In the genomic region with DNA sequence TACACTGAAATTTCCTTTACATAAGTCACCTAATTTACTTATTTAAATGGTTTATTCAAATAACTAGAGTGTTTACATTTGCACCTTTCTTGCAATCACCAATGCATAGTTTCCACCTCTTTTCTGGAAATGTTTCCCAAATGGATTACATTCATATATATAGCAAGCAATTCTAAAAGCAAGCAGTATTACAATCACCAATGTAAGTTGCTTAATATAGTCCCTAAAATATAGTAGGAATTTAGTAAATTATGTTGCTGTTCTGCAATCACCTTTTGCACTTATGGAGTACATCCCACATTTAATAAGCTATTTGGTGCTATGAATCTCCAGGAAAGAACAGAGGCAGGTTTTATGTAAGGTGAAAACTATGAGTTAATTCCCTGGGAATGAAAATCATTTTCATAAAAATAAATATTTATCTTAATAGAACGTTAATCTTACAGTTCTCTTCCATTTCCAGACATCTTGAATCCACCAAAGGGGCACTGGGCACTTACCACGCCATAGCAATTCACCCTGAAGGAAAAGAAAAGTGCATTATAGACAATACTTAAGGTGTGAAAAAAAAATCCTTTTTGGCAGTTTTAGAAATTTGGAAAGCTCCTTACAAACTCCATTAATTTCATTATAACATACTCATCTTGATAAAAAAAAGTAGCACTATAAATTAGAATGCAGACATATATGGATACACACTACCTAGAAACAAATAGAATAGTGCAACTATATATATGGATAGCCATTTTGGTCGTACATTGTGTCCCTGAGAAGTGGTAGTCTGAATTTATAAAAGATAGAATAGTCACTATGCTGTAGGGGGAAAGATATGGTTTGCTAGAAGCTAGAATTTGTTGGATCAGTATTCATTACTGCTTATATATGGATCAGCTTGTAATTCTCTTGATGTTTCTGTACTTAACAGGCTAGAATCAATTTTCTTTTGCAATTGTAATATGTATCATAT, we compare ENCODE assay signal across 29 cellular contexts.
"Had no signal": no experiment of that assay in that cellular context is flagged by ENCODE, and none has a peak within 500 bp of the region (broad histone marks: within the 10 kb centered on the region; RNA-seq: fewer than 3 reads in every experiment).

No MANE protein-coding gene starts in this region.

- FAIRE-seq: astrocyte, TTC549 had no signal

- DNase-seq: activated B cell treated with CpG ODN at 0.5 μM for 24 hours; activated CD4-positive, alpha-beta memory T cell treated with anti-CD3 and anti-CD28 coated beads, Interleukin-2, amount 10 ng/mL, durations not matched to agents 7 days and 5 days; activated CD4-positive, alpha-beta T cell treated with anti-CD3 and anti-CD28 coated beads for 4 hours; activated CD4-positive, alpha-beta T cell treated with anti-CD3 and anti-CD28 coated beads, Interleukin-2, amount 10 ng/mL, durations not matched to agents 7 days and 5 days; activated CD4-positive, alpha-beta T cell treated with anti-CD3 and anti-CD28 coated beads, Interleukin-2, amount 50 U/mL, for 48 hours; activated CD4-positive, CD25-positive, alpha-beta regulatory T cell treated with anti-CD3 and anti-CD28 coated beads, Interleukin-2, amount 50 U/mL, for 72 hours; activated CD8-positive, alpha-beta memory T cell treated with anti-CD3 and anti-CD28 coated beads for 24 hours; activated CD8-positive, alpha-beta memory T cell treated with anti-CD3 and anti-CD28 coated beads, Interleukin-2, amount 10 ng/mL, durations not matched to agents 7 days and 5 days; activated CD8-positive, alpha-beta memory T cell treated with anti-CD3 and anti-CD28 coated beads, Interleukin-2, amount 50 U/mL, for 48 hours; activated CD8-positive, alpha-beta T cell treated with anti-CD3 and anti-CD28 coated beads, Interleukin-2, amount 10 ng/mL, durations not matched to agents 7 days and 5 days; activated effector memory CD4-positive, alpha-beta T cell treated with anti-CD3 and anti-CD28 coated beads, Interleukin-2, amount 50 U/mL, for 16 hours; activated gamma-delta T cell treated with Interleukin-2 at 50 U/mL for 16 hours; activated naive CD4-positive, alpha-beta T cell; activated naive CD4-positive, alpha-beta T cell treated with anti-CD3 and anti-CD28 coated beads for 36 hours; activated naive CD4-positive, alpha-beta T cell treated with anti-CD3 and anti-CD28 coated beads, Interleukin-2, amount 50 U/mL, for 16 hours; activated naive CD8-positive, alpha-beta T cell treated with anti-CD3 and anti-CD28 coated beads for 36 hours; activated T-cell treated with anti-CD3 and anti-CD28 coated beads, Interleukin-2, amount 50 U/mL, for 1 hour; activated T-cell treated with anti-CD3 and anti-CD28 coated beads, Interleukin-2, amount 50 U/mL, for 4 hours; activated T-cell treated with anti-CD3 and anti-CD28 coated beads, Interleukin-2, amount 50 U/mL, for 72 hours; adrenal gland; amniotic stem cell; aorta; body of pancreas; brain microvascular endothelial cell; central memory CD4-positive, alpha-beta T cell; T-helper 2 cell; T-helper 9 cell had no signal
